8 cellular contexts compared by ENCODE assay signal in genomic region chr12:108565976-108566375, GRCh38. TPM values are rescaled to one million over a fixed set of nuclear protein-coding genes. Genes with fewer than 3 reads are reported as not detected.
DNase-seq lines count a peak whose midpoint lies in the region; ATAC-seq and TF ChIP-seq lines count a peak whose summit lies in the region.

No MANE protein-coding gene starts in this region.

- peak overlapping the region; percentile 82 for H3K4me2 ChIP-seq in Loucy (ENCODE audit: low read depth, low read length, poor library complexity, severe bottlenecking)

- no peak overlapping the region for H2AFZ ChIP-seq in Loucy (ENCODE audit: low read length)

- H3K9me2 ChIP-seq in Loucy (replicated peaks; ENCODE audit: low read depth, low read length): no peaks in the 10 kb centered on the region

- peaks cover 46% of the 10 kb centered on the region for H3K36me3 ChIP-seq in CD8-positive, alpha-beta memory T cell (ENCODE audit: insufficient read depth, low read length)
- H3K36me3 ChIP-seq in Loucy (ENCODE audit: insufficient read depth, low read length) (peaks cover 13% of the 10 kb centered on the region; the same call in 1 of the 2 replicates), WERI-Rb-1 (peaks cover 46% of the 10 kb centered on the region)

- CTCF ChIA-PET in CD8-positive, alpha-beta memory T cell (lab: Charles Lee): interaction anchor here (0.9 to 18.3 kb wide), 5 partner anchors 52 to 241 kb away, joined by 3 to 206 read pairs (median 8); no protein-coding TSS in a partner anchor

- no peak overlapping the region for H3K4me3 ChIP-seq in CD8-positive, alpha-beta memory T cell (ENCODE audit: low read length)
- H3K4me3 ChIP-seq in Loucy (ENCODE audit: low read length, poor library complexity, severe bottlenecking) (peak overlapping the region; percentile 54), cardiac fibroblast (replicated peaks in 1 of 2; ENCODE audit: low read depth in 2 of 2, low read length in 2 of 2) (no peak overlapping the region), lower leg skin (ENCODE audit: low read depth, poor library complexity, severe bottlenecking) (no peak overlapping the region), WERI-Rb-1 (ENCODE audit: low read depth, low read length) (no peak overlapping the region)

- no peak overlapping the region for H3K27ac ChIP-seq in CD8-positive, alpha-beta memory T cell (ENCODE audit: low read depth, low read length)
- H3K27ac ChIP-seq in WERI-Rb-1: no peak overlapping the region

- DNase-seq in CD8-positive, alpha-beta memory T cell: peak; percentile 29 to 72 (median 46)
- DNase-seq in T-helper 9 cell: peak; percentile 37
- peak; percentile 85 to 92 for DNase-seq in cardiac fibroblast (ENCODE audit: low read depth in 2 of 2)
- DNase-seq in lower leg skin (ENCODE audit: low spot score in 2 of 2): peak; percentile 67 to 95
- DNase-seq in stimulated activated naive CD8-positive, alpha-beta T cell treated with anti-CD3 and anti-CD28 coated beads, Interleukin-15, amount 100 ng/mL, for 72 hours: peak; percentile 31 to 78
- no peak for DNase-seq in WERI-Rb-1

- no peaks in the 10 kb centered on the region for H3K27me3 Mint-ChIP-seq in CD8-positive, alpha-beta memory T cell
- H3K27me3 Mint-ChIP-seq in stimulated activated naive CD8-positive, alpha-beta T cell treated with anti-CD3 and anti-CD28 coated beads, Interleukin-15, amount 100 ng/mL, for 72 hours: no peaks in the 10 kb centered on the region

- peak overlapping the region; percentile 47 to 94 (median 72) for H3K27ac Mint-ChIP-seq in CD8-positive, alpha-beta memory T cell
- H3K27ac Mint-ChIP-seq in stimulated activated naive CD8-positive, alpha-beta T cell treated with anti-CD3 and anti-CD28 coated beads, Interleukin-15, amount 100 ng/mL, for 72 hours: peak overlapping the region in 1 of 2 donors; percentile 80

- H3K9me3 ChIP-seq in CD8-positive, alpha-beta memory T cell (ENCODE audit: low read length): no peaks in the 10 kb centered on the region
- H3K9me3 ChIP-seq in Loucy (ENCODE audit: insufficient read depth, low read depth, low read length) (no peaks in the 10 kb centered on the region), WERI-Rb-1 (ENCODE audit: severe bottlenecking) (no peaks in the 10 kb centered on the region)

- peaks cover 17% of the 10 kb centered on the region for H3F3A ChIP-seq in Loucy (ENCODE audit: low read depth)

- TF ChIP-seq CTCF in Loucy (conservative IDR thresholded peaks at IDR 0.05; ENCODE audit: low read length) (no peak), cardiac fibroblast (IDR thresholded peaks at IDR 0.05; ENCODE audit: low read depth, low read length) (no peak), lower leg skin (IDR thresholded peaks at IDR 0.05) (no peak), WERI-Rb-1 (IDR thresholded peaks at IDR 0.05; ENCODE audit: low read depth, low read length) (no peak)

- intact Hi-C loops in lower leg skin (cut with DNase I; ENCODE audit: low total_unique reads): loop anchor here (5.0 to 10.0 kb wide), 2 partner anchors 46 to 529 kb away; partner anchors contain the start of genes ALKBH2 and UNG

- 7 to 8% methylated on average over 2 of the region's 2 CpGs for WGBS in lower leg skin, 2 donors

- H3K79me2 ChIP-seq in Loucy (ENCODE audit: insufficient read depth, low read length): peaks cover 17% of the 10 kb centered on the region

- H3K27me3 ChIP-seq in CD8-positive, alpha-beta memory T cell (ENCODE audit: insufficient read depth, low read length, poor library complexity, severe bottlenecking): no peaks in the 10 kb centered on the region
- H3K27me3 ChIP-seq in Loucy (ENCODE audit: insufficient read depth, low read length, poor library complexity, severe bottlenecking) (peaks cover 4% of the 10 kb centered on the region), WERI-Rb-1 (ENCODE audit: insufficient read depth, low read depth, severe bottlenecking) (no peaks in the 10 kb centered on the region)

- H4K20me1 ChIP-seq in Loucy (ENCODE audit: insufficient read depth, low read length, poor library complexity, severe bottlenecking): peaks cover 15% of the 10 kb centered on the region

- H3K36me3 Mint-ChIP-seq in CD8-positive, alpha-beta memory T cell: peaks cover 8 to 81% (median 18%) of the 10 kb centered on the region in 3 donors

- no peaks in the 10 kb centered on the region for H3K9me3 Mint-ChIP-seq in CD8-positive, alpha-beta memory T cell
- H3K9me3 Mint-ChIP-seq in stimulated activated naive CD8-positive, alpha-beta T cell treated with anti-CD3 and anti-CD28 coated beads, Interleukin-15, amount 100 ng/mL, for 72 hours: no peaks in the 10 kb centered on the region

- peak overlapping the region; percentile 55 for H3K9ac ChIP-seq in Loucy (ENCODE audit: low read depth, low read length, poor library complexity, severe bottlenecking)

- peaks cover 64% of the 10 kb centered on the region for H3K4me1 ChIP-seq in CD8-positive, alpha-beta memory T cell (ENCODE audit: insufficient read depth, low read length)
- peaks cover 71% of the 10 kb centered on the region for H3K4me1 ChIP-seq in Loucy (ENCODE audit: insufficient read depth, low read length, poor library complexity, severe bottlenecking)

- POLR2A ChIA-PET in CD8-positive, alpha-beta memory T cell (lab: Charles Lee): interaction anchor here (6.3 kb wide), 1 partner anchor 67 kb away, joined by 67 read pairs; the partner anchor contains the start of gene SELPLG

- peak; percentile 22 for ATAC-seq in stimulated activated naive CD8-positive, alpha-beta T cell treated with anti-CD3 and anti-CD28 coated beads, Interleukin-15, amount 100 ng/mL, for 72 hours
- no peak for ATAC-seq in GM21515 (IDR thresholded peaks at IDR 0.05; ENCODE audit: unreplicated experiment)

- no peak for TF ChIP-seq POLR2A in lower leg skin (IDR thresholded peaks at IDR 0.05)

- H3K4me1 Mint-ChIP-seq in CD8-positive, alpha-beta memory T cell: peaks cover 42 to 85% (median 73%) of the 10 kb centered on the region in 3 donors
- peaks cover 57% of the 10 kb centered on the region for H3K4me1 Mint-ChIP-seq in stimulated activated naive CD8-positive, alpha-beta T cell treated with anti-CD3 and anti-CD28 coated beads, Interleukin-15, amount 100 ng/mL, for 72 hours

- peak overlapping the region in 3 of 7 donors; percentile 5 to 62 (median 27) for H3K4me3 Mint-ChIP-seq in CD8-positive, alpha-beta memory T cell
- peak overlapping the region in 1 of 2 donors; percentile 23 for H3K4me3 Mint-ChIP-seq in stimulated activated naive CD8-positive, alpha-beta T cell treated with anti-CD3 and anti-CD28 coated beads, Interleukin-15, amount 100 ng/mL, for 72 hours

RNA-seq across cellular contexts. Expression of gene ISCU, which starts 3.6 kb away (rescaled TPM):
- total RNA-seq in CD8-positive, alpha-beta memory T cell: 100 to 1,000 TPM; 113 to 116 TPM
- polyA plus RNA-seq in CD8-positive, alpha-beta memory T cell: 302 TPM
- 100 to 1,000 TPM in 3 of 4 donors, 10 to 100 TPM in 1; 94.7 to 175 (median 137) TPM for total RNA-seq in lower leg skin

RNA-seq across cellular contexts. Expression of gene SART3, which starts 5.0 kb away (rescaled TPM):
- 10 to 100 TPM; 82.4 to 82.7 TPM for total RNA-seq in CD8-positive, alpha-beta memory T cell
- polyA plus RNA-seq in CD8-positive, alpha-beta memory T cell: 40.1 TPM
- total RNA-seq in lower leg skin: 10 to 100 TPM; 48.4 to 77.4 (median 72.1) TPM

RNA-seq across cellular contexts. Expression of gene TMEM119, which starts 31.9 kb away (rescaled TPM):
- not detected for total RNA-seq in CD8-positive, alpha-beta memory T cell
- polyA plus RNA-seq in CD8-positive, alpha-beta memory T cell: 0.66 TPM
- 10 to 100 TPM in 1 of 4 donors, 1 to 10 TPM in 1, under 1 TPM in 2; 0.34 to 10.3 (median 1.4) TPM for total RNA-seq in lower leg skin

RNA-seq across cellular contexts. Expression of gene FICD, which starts 50.9 kb away (rescaled TPM):
- total RNA-seq in CD8-positive, alpha-beta memory T cell: 1 to 10 TPM; 5.8 to 5.9 TPM
- 5.2 TPM for polyA plus RNA-seq in CD8-positive, alpha-beta memory T cell
- 1 to 10 TPM; 1.8 to 5.2 (median 3.6) TPM for total RNA-seq in lower leg skin
